ENCODE assay signal across 34 cellular contexts in genomic region chr5:93275376-93275775, GRCh38.
"Had no signal": no experiment of that assay in that cellular context is flagged by ENCODE, and none has a peak within 500 bp of the region (broad histone marks: within the 10 kb centered on the region; RNA-seq: fewer than 3 reads in every experiment).

No MANE protein-coding gene starts in this region.

- H3K36me3 ChIP-seq: adrenal gland, ascending aorta, brain microvascular endothelial cell, breast epithelium, cardiac muscle cell had no signal

- H3K27ac ChIP-seq: adrenal gland, ascending aorta, body of pancreas, brain microvascular endothelial cell, breast epithelium, cardiac muscle cell had no signal

- H3K9me3 ChIP-seq: adrenal gland, ascending aorta, body of pancreas, breast epithelium had no signal

- H3K27me3 ChIP-seq: adrenal gland, ascending aorta, body of pancreas, brain microvascular endothelial cell, breast epithelium had no signal

- H3K4me1 ChIP-seq: adrenal gland, ascending aorta, body of pancreas, breast epithelium had no signal

- DNase-seq: activated effector memory CD4-positive, alpha-beta T cell treated with anti-CD3 and anti-CD28 coated beads, Interleukin-2, amount 50 U/mL, for 16 hours; activated effector memory CD4-positive, alpha-beta T cell treated with Interleukin-2 at 50 U/mL for 16 hours; activated gamma-delta T cell; activated gamma-delta T cell treated with Interleukin-2 at 50 U/mL for 16 hours; activated naive CD4-positive, alpha-beta T cell; activated naive CD4-positive, alpha-beta T cell treated with anti-CD3 and anti-CD28 coated beads for 36 hours; activated naive CD4-positive, alpha-beta T cell treated with anti-CD3 and anti-CD28 coated beads, Interleukin-2, amount 10 ng/mL, durations not matched to agents 7 days and 5 days; activated naive CD4-positive, alpha-beta T cell treated with anti-CD3 and anti-CD28 coated beads, Interleukin-2, amount 50 U/mL, for 16 hours; activated naive CD4-positive, alpha-beta T cell treated with Interleukin-2 at 50 U/mL for 16 hours; activated naive CD8-positive, alpha-beta T cell treated with anti-CD3 and anti-CD28 coated beads for 36 hours; activated naive CD8-positive, alpha-beta T cell treated with anti-CD3 and anti-CD28 coated beads, Interleukin-2, amount 10 ng/mL, durations not matched to agents 7 days and 5 days; activated naive CD8-positive, alpha-beta T cell treated with anti-CD3 and anti-CD28 coated beads, Interleukin-2, amount 50 U/mL, for 24 hours; activated T-cell treated with anti-CD3 and anti-CD28 coated beads, Interleukin-2, amount 50 U/mL, for 1 hour; activated T-cell treated with anti-CD3 and anti-CD28 coated beads, Interleukin-2, amount 50 U/mL, for 24 hours; activated T-cell treated with anti-CD3 and anti-CD28 coated beads, Interleukin-2, amount 50 U/mL, for 4 hours; activated T-cell treated with anti-CD3 and anti-CD28 coated beads, Interleukin-2, amount 50 U/mL, for 48 hours; activated T-cell treated with anti-CD3 and anti-CD28 coated beads, Interleukin-2, amount 50 U/mL, for 72 hours; adrenal gland; amniotic stem cell; amygdala; anterior cingulate cortex; aorta; body of pancreas; brain microvascular endothelial cell; caudate nucleus; central memory CD4-positive, alpha-beta T cell; cerebellar nuclear complex had no signal

- ATAC-seq: activated naive CD4-positive, alpha-beta T cell treated with anti-CD3 and anti-CD28 coated beads, Interleukin-2, amount 50 U/mL, for 72 hours; activated naive CD8-positive, alpha-beta T cell treated with anti-CD3 and anti-CD28 coated beads, Interleukin-2, amount 50 U/mL, for 24 hours; activated T-cell treated with anti-CD3 and anti-CD28 coated beads, Interleukin-2, amount 50 U/mL, for 4 hours; activated T-cell treated with anti-CD3 and anti-CD28 coated beads, Interleukin-2, amount 50 U/mL, for 72 hours; activated T-helper 17 cell treated with anti-CD3 and anti-CD28 coated beads, Interleukin-2, amount 50 U/mL, for 72 hours; body of pancreas had no signal

- FAIRE-seq: astrocyte, bronchial epithelial cell had no signal

- H3K4me3 ChIP-seq: adrenal gland, ascending aorta, body of pancreas, breast epithelium, cardiac muscle cell had no signal
